ENCODE assay signal across 13 cellular contexts in genomic region chr3:61956236-61956635, GRCh38.
A peak's percentile ranks its signal among the peaks of the same experiment; 100 is the strongest.
DNase-seq lines count a peak whose midpoint lies in the region; TF ChIP-seq lines count a peak whose summit lies in the region.
"Had no signal": no experiment of that assay in that cellular context is flagged by ENCODE, and none has a peak within 500 bp of the region (broad histone marks: within the 10 kb centered on the region; RNA-seq: fewer than 3 reads in every experiment).

No MANE protein-coding gene starts in this region.

- peaks cover 16% of the 10 kb centered on the region for H3K79me2 ChIP-seq in osteoblast (ENCODE audit: insufficient read depth, low read length)

- H3K4me3 ChIP-seq in osteoblast (ENCODE audit: insufficient read depth, low read length) (peak overlapping the region; percentile 52), sigmoid colon (no peak overlapping the region)
- H3K4me3 ChIP-seq: SJSA1 had no signal

- DNase-seq in AG09319 (ENCODE audit: extremely low read depth, low read depth) (peak; percentile 20), RPMI7951 (ENCODE audit: low read depth) (peak; percentile 61), fibroblast of gingiva (ENCODE audit: low read depth) (peak; percentile 77), osteoblast (ENCODE audit: insufficient read length, low spot score, missing footprints) (no peak), NCI-H2171 (lab: John Stamatoyannopoulos, UW) (no peak), activated gamma-delta T cell (lab: John Stamatoyannopoulos, UW) (no peak), sigmoid colon (no peak)
- no peak for DNase-seq in activated T-helper 2 cell treated with anti-CD3 and anti-CD28 coated beads, Interferon-gamma antibody, Interleukin-2, Interleukin-4, amounts not matched to agents 10 μg/mL and 5 μg/mL and 100 μg/mL, durations not matched to agents 14 hours and 24 hours and 36 hours (ENCODE audit: low spot score)
- DNase-seq: CD4-positive, alpha-beta memory T cell; head of caudate nucleus; NCI-H1092 treated with DMSO at 0.1 percent for 48 hours; NCI-H526 had no signal

- 85 to 89% methylated on average over 5 of the region's 5 CpGs for WGBS in sigmoid colon, 2 donors

- no peak for TF ChIP-seq POLR2A in sigmoid colon (IDR thresholded peaks at IDR 0.05)

- H3K27ac ChIP-seq in osteoblast (ENCODE audit: low read depth, low read length): peak overlapping the region; percentile 89
- H3K27ac ChIP-seq in sigmoid colon: peak overlapping the region in 1 of 4 donors; percentile 54
- H3K27ac ChIP-seq: SJSA1 had no signal

- no peak overlapping the region for H2AFZ ChIP-seq in osteoblast (ENCODE audit: low read length)

- no peaks in the 10 kb centered on the region for H3K4me1 Mint-ChIP-seq in activated T-helper 2 cell treated with anti-CD3 and anti-CD28 coated beads, Interferon-gamma antibody, Interleukin-2, Interleukin-4, amounts not matched to agents 10 μg/mL and 5 μg/mL and 100 μg/mL, durations not matched to agents 14 hours and 24 hours and 36 hours (ENCODE audit: low read depth)
- H3K4me1 Mint-ChIP-seq: CD4-positive, alpha-beta memory T cell had no signal

- no peaks in the 10 kb centered on the region for H3K36me3 Mint-ChIP-seq in activated T-helper 2 cell treated with anti-CD3 and anti-CD28 coated beads, Interferon-gamma antibody, Interleukin-2, Interleukin-4, amounts not matched to agents 10 μg/mL and 5 μg/mL and 100 μg/mL, durations not matched to agents 14 hours and 24 hours and 36 hours (ENCODE audit: low read depth)
- H3K36me3 Mint-ChIP-seq: CD4-positive, alpha-beta memory T cell had no signal

- no peaks in the 10 kb centered on the region for H3K27me3 ChIP-seq in osteoblast (ENCODE audit: insufficient read depth, low read length)
- H3K27me3 ChIP-seq in sigmoid colon: no peaks in the 10 kb centered on the region
- H3K27me3 ChIP-seq: SJSA1 had no signal

- peaks cover 36% of the 10 kb centered on the region for H3K4me1 ChIP-seq in osteoblast (ENCODE audit: insufficient read depth, low read length)
- H3K4me1 ChIP-seq in sigmoid colon: peaks cover 0 to 32% (median 18%) of the 10 kb centered on the region in 4 donors
- H3K4me1 ChIP-seq: SJSA1 had no signal

- intact Hi-C loops in sigmoid colon (cut with DNase I): no loop called here
- intact Hi-C loops in activated T-helper 2 cell treated with anti-CD3 and anti-CD28 coated beads, Interferon-gamma antibody, Interleukin-2, Interleukin-4, amounts not matched to agents 10 μg/mL and 5 μg/mL and 100 μg/mL, durations not matched to agents 14 hours and 24 hours and 36 hours (cut with micrococcal nuclease): no loop called here

- H3K4me2 ChIP-seq in osteoblast (ENCODE audit: insufficient read depth, low read length): peak overlapping the region; percentile 84

- H3K9me3 ChIP-seq in osteoblast (ENCODE audit: low read depth, low read length): no peaks in the 10 kb centered on the region
- H3K9me3 ChIP-seq in sigmoid colon: no peaks in the 10 kb centered on the region
- H3K9me3 ChIP-seq: SJSA1 had no signal

- TF ChIP-seq EP300 in sigmoid colon (IDR thresholded peaks at IDR 0.05): no peak

- no peaks in the 10 kb centered on the region for H3K27me3 Mint-ChIP-seq in activated T-helper 2 cell treated with anti-CD3 and anti-CD28 coated beads, Interferon-gamma antibody, Interleukin-2, Interleukin-4, amounts not matched to agents 10 μg/mL and 5 μg/mL and 100 μg/mL, durations not matched to agents 14 hours and 24 hours and 36 hours (ENCODE audit: low read depth)
- H3K27me3 Mint-ChIP-seq: CD4-positive, alpha-beta memory T cell had no signal

- no peak overlapping the region for H3K4me3 Mint-ChIP-seq in activated T-helper 2 cell treated with anti-CD3 and anti-CD28 coated beads, Interferon-gamma antibody, Interleukin-2, Interleukin-4, amounts not matched to agents 10 μg/mL and 5 μg/mL and 100 μg/mL, durations not matched to agents 14 hours and 24 hours and 36 hours (ENCODE audit: low read depth)
- H3K4me3 Mint-ChIP-seq: CD4-positive, alpha-beta memory T cell had no signal

- no peaks in the 10 kb centered on the region for H3K9me3 Mint-ChIP-seq in activated T-helper 2 cell treated with anti-CD3 and anti-CD28 coated beads, Interferon-gamma antibody, Interleukin-2, Interleukin-4, amounts not matched to agents 10 μg/mL and 5 μg/mL and 100 μg/mL, durations not matched to agents 14 hours and 24 hours and 36 hours
- H3K9me3 Mint-ChIP-seq: CD4-positive, alpha-beta memory T cell had no signal

- TF ChIP-seq CTCF in AG09319 (IDR thresholded peaks at IDR 0.05; ENCODE audit: low read depth, low read length) (no peak), osteoblast (IDR thresholded peaks at IDR 0.05; ENCODE audit: extremely low read depth, low read depth, low read length) (no peak), sigmoid colon (IDR thresholded peaks at IDR 0.05) (no peak)

- no peaks in the 10 kb centered on the region for H4K20me1 ChIP-seq in osteoblast (ENCODE audit: insufficient read depth, low read length)

- H3K27ac Mint-ChIP-seq in activated T-helper 2 cell treated with anti-CD3 and anti-CD28 coated beads, Interferon-gamma antibody, Interleukin-2, Interleukin-4, amounts not matched to agents 10 μg/mL and 5 μg/mL and 100 μg/mL, durations not matched to agents 14 hours and 24 hours and 36 hours: no peak overlapping the region
- H3K27ac Mint-ChIP-seq: CD4-positive, alpha-beta memory T cell had no signal

- H3K36me3 ChIP-seq in osteoblast (ENCODE audit: insufficient read depth, low read length) (no peaks in the 10 kb centered on the region), sigmoid colon (no peaks in the 10 kb centered on the region)
- H3K36me3 ChIP-seq: SJSA1 had no signal

Comparison
In these comparisons a context has a peak if more than half of its experiments do, and no peak if none do; other contexts are left out.
1. DNase-seq: peak in AG09319 (single experiment), RPMI7951 (single experiment) and fibroblast of gingiva (single experiment); none in osteoblast (single experiment), NCI-H2171 (single experiment), activated gamma-delta T cell (single experiment), sigmoid colon (single experiment) and activated T-helper 2 cell treated with anti-CD3 and anti-CD28 coated beads, Interferon-gamma antibody, Interleukin-2, Interleukin-4, amounts not matched to agents 10 μg/mL and 5 μg/mL and 100 μg/mL, durations not matched to agents 14 hours and 24 hours and 36 hours (single experiment).